In genomic region chr2:228369400-228370031, GRCh38 we compare ENCODE assay signal across 21 cellular contexts.
"Had no signal": no experiment of that assay in that cellular context is flagged by ENCODE, and none has a peak within 500 bp of the region (broad histone marks: within the 10 kb centered on the region; RNA-seq: fewer than 3 reads in every experiment).

No MANE protein-coding gene starts in this region.

- H3K4me1 ChIP-seq: SJSA1 had no signal

- H3K4me2 ChIP-seq: KMS-11 had no signal

- H3K27me3 ChIP-seq: SJSA1 had no signal

- H3K27ac ChIP-seq: HL-60, KMS-11, SJSA1, SK-N-MC had no signal

- H3K36me3 ChIP-seq: SJSA1 had no signal

- H3K4me3 ChIP-seq: K562, SJSA1, SK-N-MC had no signal

- H3K9ac ChIP-seq: KMS-11 had no signal

- DNase-seq: Kasumi-1, MM.1S, NCI-H1092 treated with DMSO at 0.1 percent for 48 hours, NCI-H1417, NCI-H1436 treated with DMSO at 0.1 percent for 48 hours, NCI-H187, NCI-H2029, NCI-H2081 treated with DMSO at 0.1 percent for 48 hours, NCI-H2227 treated with DMSO at 0.1 percent for 48 hours, NCI-H510A, NCI-H524 treated with DMSO at 0.1 percent for 48 hours, NCI-H69, NCI-H774, Right ventricle myocardium superior, RPMI8226, SIG-M5 had no signal

- ATAC-seq: K562 had no signal
